ENCODE assay signal across 31 cellular contexts in genomic region chrX:148567779-148568178, GRCh38.
"Had no signal": no experiment of that assay in that cellular context is flagged by ENCODE, and none has a peak within 500 bp of the region (broad histone marks: within the 10 kb centered on the region; RNA-seq: fewer than 3 reads in every experiment).

No MANE protein-coding gene starts in this region.

- DNase-seq: activated CD4-positive, alpha-beta memory T cell treated with anti-CD3 and anti-CD28 coated beads for 36 hours; activated CD4-positive, alpha-beta T cell treated with anti-CD3 and anti-CD28 coated beads, Interleukin-2, amount 10 ng/mL, durations not matched to agents 24 days and 14 days; activated CD4-positive, CD25-positive, alpha-beta regulatory T cell treated with anti-CD3 and anti-CD28 coated beads, Interleukin-2, amount 50 U/mL, for 72 hours; activated CD8-positive, alpha-beta memory T cell treated with anti-CD3 and anti-CD28 coated beads, Interleukin-2, amount 50 U/mL, for 48 hours; activated gamma-delta T cell; activated naive CD4-positive, alpha-beta T cell treated with anti-CD3 and anti-CD28 coated beads, Interleukin-2, amount 50 U/mL, for 16 hours; activated T-cell treated with anti-CD3 and anti-CD28 coated beads, Interleukin-2, amount 50 U/mL, for 24 hours; amniotic stem cell; dermis blood vessel endothelial cell; effector CD8-positive, alpha-beta T cell; esophagus squamous epithelium; heart right ventricle; kidney glomerular epithelial cell; left lung; mucosa of descending colon; ovary; right lobe of liver; stimulated activated CD4-positive, alpha-beta T cell treated with anti-CD3 and anti-CD28 coated beads, Interleukin-12 subunit alpha, Interleukin-12 subunit beta, amount 100 ng/mL, for 4 hours; stimulated activated CD4-positive, alpha-beta T cell treated with anti-CD3 and anti-CD28 coated beads, Interleukin-4, amount 100 ng/mL, for 1 hour; substantia nigra had no signal

- H3K27me3 ChIP-seq: esophagus squamous epithelium, left lung, ovary, right lobe of liver, vagina had no signal

- H3K9me3 Mint-ChIP-seq: activated CD4-positive, alpha-beta memory T cell treated with anti-CD3 and anti-CD28 coated beads for 36 hours; activated CD4-positive, alpha-beta T cell treated with anti-CD3 and anti-CD28 coated beads, Interleukin-2, amount 10 ng/mL, durations not matched to agents 24 days and 14 days; activated T-cell treated with anti-CD3 and anti-CD28 coated beads, Interleukin-2, amount 50 U/mL, for 24 hours; stimulated activated effector memory CD8-positive, alpha-beta T cell treated with anti-CD3 and anti-CD28 coated beads, Interleukin-12 subunit alpha, Interleukin-12 subunit beta, amount 100 ng/mL, for 72 hours; stimulated activated naive CD8-positive, alpha-beta T cell treated with anti-CD3 and anti-CD28 coated beads, Interleukin-15, Interleukin-2, amounts not matched to agents 100 ng/mL and 50 ng/mL, for 24 hours; type B pancreatic cell had no signal

- H3K9me3 ChIP-seq: esophagus squamous epithelium, heart right ventricle, left lung, mucosa of descending colon, ovary, right lobe of liver, vagina had no signal

- H3K4me3 ChIP-seq: esophagus squamous epithelium, heart right ventricle, left lung, lung, mucosa of descending colon, ovary, right lobe of liver, vagina had no signal

- FAIRE-seq: bronchial epithelial cell, colon, endometrium had no signal

- H3K27me3 Mint-ChIP-seq: activated CD4-positive, alpha-beta memory T cell treated with anti-CD3 and anti-CD28 coated beads for 36 hours; activated CD4-positive, alpha-beta T cell treated with anti-CD3 and anti-CD28 coated beads, Interleukin-2, amount 10 ng/mL, durations not matched to agents 24 days and 14 days; progenitor cell of endocrine pancreas; stimulated activated naive CD8-positive, alpha-beta T cell treated with anti-CD3 and anti-CD28 coated beads, Interleukin-15, Interleukin-2, amounts not matched to agents 100 ng/mL and 50 ng/mL, for 24 hours; type B pancreatic cell had no signal

- H3K4me1 ChIP-seq: esophagus squamous epithelium, heart right ventricle, left lung, right lobe of liver, vagina had no signal

- H3K4me3 Mint-ChIP-seq: activated CD4-positive, alpha-beta memory T cell treated with anti-CD3 and anti-CD28 coated beads for 36 hours; activated CD4-positive, alpha-beta T cell treated with anti-CD3 and anti-CD28 coated beads, Interleukin-2, amount 10 ng/mL, durations not matched to agents 24 days and 14 days; activated T-cell treated with anti-CD3 and anti-CD28 coated beads, Interleukin-2, amount 50 U/mL, for 24 hours; nephron; stimulated activated effector memory CD8-positive, alpha-beta T cell treated with anti-CD3 and anti-CD28 coated beads, Interleukin-12 subunit alpha, Interleukin-12 subunit beta, amount 100 ng/mL, for 72 hours; stimulated activated naive CD8-positive, alpha-beta T cell treated with anti-CD3 and anti-CD28 coated beads, Interleukin-15, Interleukin-2, amounts not matched to agents 100 ng/mL and 50 ng/mL, for 24 hours; type B pancreatic cell had no signal

- H3K27ac ChIP-seq: epithelial cell of prostate, esophagus squamous epithelium, heart right ventricle, left lung, ovary, right lobe of liver, vagina had no signal

- H3K36me3 Mint-ChIP-seq: activated CD4-positive, alpha-beta memory T cell treated with anti-CD3 and anti-CD28 coated beads for 36 hours; stimulated activated effector memory CD8-positive, alpha-beta T cell treated with anti-CD3 and anti-CD28 coated beads, Interleukin-12 subunit alpha, Interleukin-12 subunit beta, amount 100 ng/mL, for 72 hours; type B pancreatic cell had no signal

- ATAC-seq: heart right ventricle; left lung; mucosa of descending colon; right lobe of liver; stimulated activated effector memory CD8-positive, alpha-beta T cell treated with anti-CD3 and anti-CD28 coated beads, Interleukin-12 subunit alpha, Interleukin-12 subunit beta, amount 100 ng/mL, for 72 hours had no signal

- H3K27ac Mint-ChIP-seq: activated CD4-positive, alpha-beta memory T cell treated with anti-CD3 and anti-CD28 coated beads for 36 hours; activated CD4-positive, alpha-beta T cell treated with anti-CD3 and anti-CD28 coated beads, Interleukin-2, amount 10 ng/mL, durations not matched to agents 24 days and 14 days; activated T-cell treated with anti-CD3 and anti-CD28 coated beads, Interleukin-2, amount 50 U/mL, for 24 hours; nephron; progenitor cell of endocrine pancreas; stimulated activated effector memory CD8-positive, alpha-beta T cell treated with anti-CD3 and anti-CD28 coated beads, Interleukin-12 subunit alpha, Interleukin-12 subunit beta, amount 100 ng/mL, for 72 hours; stimulated activated naive CD8-positive, alpha-beta T cell treated with anti-CD3 and anti-CD28 coated beads, Interleukin-15, Interleukin-2, amounts not matched to agents 100 ng/mL and 50 ng/mL, for 24 hours; type B pancreatic cell had no signal

- H3K36me3 ChIP-seq: esophagus squamous epithelium, heart right ventricle, left lung, ovary, right lobe of liver, vagina had no signal

- H3K4me1 Mint-ChIP-seq: activated CD4-positive, alpha-beta T cell treated with anti-CD3 and anti-CD28 coated beads, Interleukin-2, amount 10 ng/mL, durations not matched to agents 24 days and 14 days; stimulated activated effector memory CD8-positive, alpha-beta T cell treated with anti-CD3 and anti-CD28 coated beads, Interleukin-12 subunit alpha, Interleukin-12 subunit beta, amount 100 ng/mL, for 72 hours had no signal
